ENCODE assay signal across 19 cellular contexts in genomic region chr3:38588276-38588971, GRCh38.
DNase-seq lines count a peak whose midpoint lies in the region; ATAC-seq and TF ChIP-seq lines count a peak whose summit lies in the region.
"Had no signal": no experiment of that assay in that cellular context is flagged by ENCODE, and none has a peak within 500 bp of the region (broad histone marks: within the 10 kb centered on the region; RNA-seq: fewer than 3 reads in every experiment).

No MANE protein-coding gene starts in this region.

- H3K18ac ChIP-seq in neuronal stem cell (ENCODE audit: low read length) = no peak overlapping the region

- H3K4me3 ChIP-seq in heart right ventricle = no peak overlapping the region
- H3K4me3 ChIP-seq in neuronal stem cell (ENCODE audit: low read length in 2 of 2) = no peak overlapping the region
- H3K4me3 ChIP-seq in vagina = no peak overlapping the region
- H3K4me3 ChIP-seq: gastroesophageal sphincter had no signal

- H3K4me1 ChIP-seq in heart right ventricle (peaks cover 0 to 30% (median 7%) of the 10 kb centered on the region in 9 donors), neuronal stem cell (ENCODE audit: control insufficient read depth in 2 of 2, insufficient read depth in 1 of 2, low read depth in 1 of 2, low read length in 2 of 2) (no peaks in the 10 kb centered on the region), vagina (peaks cover 6% of the 10 kb centered on the region)
- H3K4me1 ChIP-seq: gastroesophageal sphincter had no signal

- POLR2A ChIA-PET in CD4-positive, alpha-beta T cell (lab: Charles Lee) = no interaction called here

- TF ChIP-seq CTCF in heart right ventricle (IDR thresholded peaks at IDR 0.05) (no peak), vagina (IDR thresholded peaks at IDR 0.05) (no peak)
- no peak for TF ChIP-seq CTCF in CD4-positive, alpha-beta T cell (IDR thresholded peaks at IDR 0.05)

- no peak overlapping the region for H2AK5ac ChIP-seq in neuronal stem cell (ENCODE audit: low read depth, low read length)

- H3K27ac Mint-ChIP-seq in activated naive CD4-positive, alpha-beta T cell treated with anti-CD3 and anti-CD28 coated beads, Interleukin-2, amount 10 ng/mL, durations not matched to agents 7 days and 5 days = no peak overlapping the region
- H3K27ac Mint-ChIP-seq in activated naive CD4-positive, alpha-beta T cell treated with anti-CD3 and anti-CD28 coated beads for 36 hours = no peak overlapping the region
- no peak overlapping the region for H3K27ac Mint-ChIP-seq in CD4-positive, alpha-beta T cell
- H3K27ac Mint-ChIP-seq: brain; dendritic cell treated with granulocyte-macrophage colony-stimulating factor and Interleukin-4, amounts not matched to agents 40 ng/mL and 50 ng/mL, for 4 days had no signal

- DNase-seq in activated naive CD4-positive, alpha-beta T cell treated with anti-CD3 and anti-CD28 coated beads, Interleukin-2, amount 10 ng/mL, durations not matched to agents 7 days and 5 days = peak; percentile 5
- DNase-seq in activated naive CD4-positive, alpha-beta T cell treated with anti-CD3 and anti-CD28 coated beads for 36 hours = no peak
- DNase-seq in heart right ventricle (peak; percentile 33 to 53), neuronal stem cell (ENCODE audit: low spot score) (no peak), vagina (ENCODE audit: extremely low spot score in 2 of 2) (peak; percentile 79 to 95), HPDE6-E6E7 (ENCODE audit: extremely low spot score) (no peak)
- DNase-seq in CD4-positive, alpha-beta T cell = no peak
- DNase-seq: activated T-cell treated with anti-CD3 and anti-CD28 coated beads for 4 hours; CD4-positive, CD25-positive, alpha-beta regulatory T cell; DMS79; NCI-H1436; NCI-H2171; NCI-H748 treated with DMSO at 0.1 percent for 48 hours; OCI-M1 had no signal

- no peak overlapping the region for H4K91ac ChIP-seq in neuronal stem cell (ENCODE audit: low read depth, low read length, poor library complexity)

- TF ChIP-seq POLR2A in vagina (IDR thresholded peaks at IDR 0.05) = no peak

- H3K4me1 Mint-ChIP-seq in activated naive CD4-positive, alpha-beta T cell treated with anti-CD3 and anti-CD28 coated beads, Interleukin-2, amount 10 ng/mL, durations not matched to agents 7 days and 5 days = no peaks in the 10 kb centered on the region
- no peaks in the 10 kb centered on the region for H3K4me1 Mint-ChIP-seq in activated naive CD4-positive, alpha-beta T cell treated with anti-CD3 and anti-CD28 coated beads for 36 hours (ENCODE audit: low read depth)
- no peaks in the 10 kb centered on the region for H3K4me1 Mint-ChIP-seq in CD4-positive, alpha-beta T cell (ENCODE audit: low read depth)
- H3K4me1 Mint-ChIP-seq: brain; CD4-positive, CD25-positive, alpha-beta regulatory T cell had no signal

- H3K27me3 ChIP-seq in heart right ventricle = no peaks in the 10 kb centered on the region
- H3K27me3 ChIP-seq in neuronal stem cell (ENCODE audit: control insufficient read depth in 3 of 3, insufficient read depth in 3 of 3, low read depth in 1 of 3, low read length in 3 of 3) = peaks cover 0 to 30% (median 2%) of the 10 kb centered on the region in 3 experiments
- H3K27me3 ChIP-seq in vagina = no peaks in the 10 kb centered on the region
- no peaks in the 10 kb centered on the region for H3K27me3 ChIP-seq in CD4-positive, alpha-beta T cell (ENCODE audit: control insufficient read depth, insufficient read depth, low read length)
- H3K27me3 ChIP-seq: gastroesophageal sphincter had no signal

- intact Hi-C loops in activated naive CD4-positive, alpha-beta T cell treated with anti-CD3 and anti-CD28 coated beads for 36 hours (cut with micrococcal nuclease) = no loop called here
- intact Hi-C loops in heart right ventricle (cut with DNase I) = no loop called here
- intact Hi-C loops in vagina (cut with DNase I) = no loop called here
- intact Hi-C loops in CD4-positive, alpha-beta T cell (cut with DNase I, micrococcal nuclease) = no loop called here

- H3K4me3 Mint-ChIP-seq in activated naive CD4-positive, alpha-beta T cell treated with anti-CD3 and anti-CD28 coated beads, Interleukin-2, amount 10 ng/mL, durations not matched to agents 7 days and 5 days = no peak overlapping the region
- no peak overlapping the region for H3K4me3 Mint-ChIP-seq in activated naive CD4-positive, alpha-beta T cell treated with anti-CD3 and anti-CD28 coated beads for 36 hours
- H3K4me3 Mint-ChIP-seq in CD4-positive, alpha-beta T cell = no peak overlapping the region
- H3K4me3 Mint-ChIP-seq: brain; CD4-positive, CD25-positive, alpha-beta regulatory T cell; dendritic cell treated with granulocyte-macrophage colony-stimulating factor and Interleukin-4, amounts not matched to agents 40 ng/mL and 50 ng/mL, for 4 days had no signal

- H3K27ac ChIP-seq in heart right ventricle = peak overlapping the region in 4 of 10 donors; percentile 58 to 73 (median 69)
- no peak overlapping the region for H3K27ac ChIP-seq in neuronal stem cell (replicated peaks; ENCODE audit: low read length)
- no peak overlapping the region for H3K27ac ChIP-seq in vagina
- H3K27ac ChIP-seq in CD4-positive, alpha-beta T cell (ENCODE audit: low read depth, low read length) = no peak overlapping the region
- H3K27ac ChIP-seq: gastroesophageal sphincter had no signal

- H3K27me3 Mint-ChIP-seq in activated naive CD4-positive, alpha-beta T cell treated with anti-CD3 and anti-CD28 coated beads, Interleukin-2, amount 10 ng/mL, durations not matched to agents 7 days and 5 days = peaks cover 7% of the 10 kb centered on the region
- peaks cover 5% of the 10 kb centered on the region for H3K27me3 Mint-ChIP-seq in activated naive CD4-positive, alpha-beta T cell treated with anti-CD3 and anti-CD28 coated beads for 36 hours (ENCODE audit: low read depth)
- H3K27me3 Mint-ChIP-seq in CD4-positive, alpha-beta T cell = peaks cover 10% of the 10 kb centered on the region

- no peak overlapping the region for H2BK15ac ChIP-seq in neuronal stem cell (ENCODE audit: low read length)

- H3K23ac ChIP-seq in neuronal stem cell (ENCODE audit: low read depth, low read length, poor library complexity) = no peak overlapping the region

- H3K14ac ChIP-seq in neuronal stem cell (ENCODE audit: low read length) = no peak overlapping the region

- H3K9me3 Mint-ChIP-seq in activated naive CD4-positive, alpha-beta T cell treated with anti-CD3 and anti-CD28 coated beads, Interleukin-2, amount 10 ng/mL, durations not matched to agents 7 days and 5 days = no peaks in the 10 kb centered on the region
- H3K9me3 Mint-ChIP-seq in activated naive CD4-positive, alpha-beta T cell treated with anti-CD3 and anti-CD28 coated beads for 36 hours = no peaks in the 10 kb centered on the region
- H3K9me3 Mint-ChIP-seq in CD4-positive, alpha-beta T cell = no peaks in the 10 kb centered on the region
- H3K9me3 Mint-ChIP-seq: activated naive CD4-positive, alpha-beta T cell treated with anti-CD3 and anti-CD28 coated beads, Interleukin-2, amount 50 U/mL, for 72 hours; brain; dendritic cell treated with granulocyte-macrophage colony-stimulating factor and Interleukin-4, amounts not matched to agents 40 ng/mL and 50 ng/mL, for 4 days had no signal

- H4K8ac ChIP-seq in neuronal stem cell (ENCODE audit: low read depth, low read length) = no peak overlapping the region

- no peak overlapping the region for H3K4me2 ChIP-seq in neuronal stem cell (ENCODE audit: insufficient read depth, low read length, poor library complexity, severe bottlenecking)

- H3K36me3 ChIP-seq in heart right ventricle (peaks cover 0 to 34% (median 0%) of the 10 kb centered on the region in 9 donors), neuronal stem cell (replicated peaks in 1 of 2; ENCODE audit: control insufficient read depth in 2 of 2, insufficient read depth in 2 of 2, low read length in 2 of 2) (no peaks in the 10 kb centered on the region), vagina (no peaks in the 10 kb centered on the region)
- H3K36me3 ChIP-seq: gastroesophageal sphincter had no signal

- H2BK120ac ChIP-seq in neuronal stem cell (ENCODE audit: low read depth, low read length) = peak overlapping the region; percentile 55

- no peaks in the 10 kb centered on the region for H3K79me1 ChIP-seq in neuronal stem cell (ENCODE audit: low read depth, low read length)

- H3K9me3 ChIP-seq in heart right ventricle (no peaks in the 10 kb centered on the region), neuronal stem cell (replicated peaks in 1 of 2; ENCODE audit: control insufficient read depth in 2 of 2, insufficient read depth in 1 of 2, low read depth in 1 of 2, low read length in 2 of 2) (no peaks in the 10 kb centered on the region), vagina (no peaks in the 10 kb centered on the region)
- H3K9me3 ChIP-seq in CD4-positive, alpha-beta T cell (ENCODE audit: control insufficient read depth, low read length) = no peaks in the 10 kb centered on the region
- H3K9me3 ChIP-seq: gastroesophageal sphincter had no signal

- WGBS in heart right ventricle, 2 donors = 52 to 56% methylated on average over 11 of the region's 11 CpGs
- no CpG with 5 or more reads among the region's 11 CpGs for WGBS in neuronal stem cell (ENCODE audit: extremely low coverage in 2 of 2, insufficient read length in 2 of 2, insufficient replicate concordance in 1 of 2), 2 donors

- no peak overlapping the region for H2BK12ac ChIP-seq in neuronal stem cell (ENCODE audit: low read length)

- no peak overlapping the region for H2AFZ ChIP-seq in neuronal stem cell (ENCODE audit: low read length)

- no peaks in the 10 kb centered on the region for H3K36me3 Mint-ChIP-seq in activated naive CD4-positive, alpha-beta T cell treated with anti-CD3 and anti-CD28 coated beads, Interleukin-2, amount 10 ng/mL, durations not matched to agents 7 days and 5 days
- H3K36me3 Mint-ChIP-seq in activated naive CD4-positive, alpha-beta T cell treated with anti-CD3 and anti-CD28 coated beads for 36 hours (ENCODE audit: low read depth) = no peaks in the 10 kb centered on the region
- H3K36me3 Mint-ChIP-seq in CD4-positive, alpha-beta T cell (ENCODE audit: low read depth) = no peaks in the 10 kb centered on the region
- H3K36me3 Mint-ChIP-seq: activated naive CD4-positive, alpha-beta T cell treated with anti-CD3 and anti-CD28 coated beads, Interleukin-2, amount 50 U/mL, for 72 hours; brain; CD4-positive, CD25-positive, alpha-beta regulatory T cell had no signal

- ATAC-seq in heart right ventricle = peak; percentile 13 to 90 (median 68)
- ATAC-seq in HG03039 (IDR thresholded peaks at IDR 0.05; ENCODE audit: unreplicated experiment) = no peak
- ATAC-seq in CD4-positive, alpha-beta T cell (ENCODE audit: poor library complexity) = no peak
- ATAC-seq: activated naive CD4-positive, alpha-beta T cell treated with anti-CD3 and anti-CD28 coated beads, Interleukin-2, amount 50 U/mL, for 72 hours; gastroesophageal sphincter had no signal

- H2BK5ac ChIP-seq in neuronal stem cell (ENCODE audit: low read length) = no peak overlapping the region

- H3K4ac ChIP-seq in neuronal stem cell (ENCODE audit: low read length) = no peak overlapping the region

- CTCF ChIA-PET in activated naive CD4-positive, alpha-beta T cell treated with anti-CD3 and anti-CD28 coated beads, Interleukin-2, amount 10 ng/mL, durations not matched to agents 7 days and 5 days (lab: Charles Lee) = no interaction called here
- CTCF ChIA-PET in activated naive CD4-positive, alpha-beta T cell treated with anti-CD3 and anti-CD28 coated beads for 36 hours (lab: Charles Lee) = interaction anchor here (1.5 kb wide), 1 partner anchor 67 kb away, joined by 4 read pairs; no protein-coding TSS in a partner anchor
- CTCF ChIA-PET in CD4-positive, alpha-beta T cell (lab: Charles Lee) = no interaction called here

- peak overlapping the region; percentile 32 for H3K9ac ChIP-seq in neuronal stem cell (ENCODE audit: low read depth, low read length, poor library complexity)

Comparison
In these comparisons a context has a peak if more than half of its experiments do, and no peak if none do; other contexts are left out.
1. DNase-seq: peak in activated naive CD4-positive, alpha-beta T cell treated with anti-CD3 and anti-CD28 coated beads, Interleukin-2, amount 10 ng/mL, durations not matched to agents 7 days and 5 days (single experiment), heart right ventricle (2 of 2) and vagina (2 of 2); none in activated naive CD4-positive, alpha-beta T cell treated with anti-CD3 and anti-CD28 coated beads for 36 hours (single experiment), neuronal stem cell (single experiment), HPDE6-E6E7 (single experiment) and CD4-positive, alpha-beta T cell (0 of 10).
2. ATAC-seq: peak in heart right ventricle (8 of 8); none in HG03039 (single experiment) and CD4-positive, alpha-beta T cell (single experiment).